8 cellular contexts compared by ENCODE assay signal in genomic region chrX:151359931-151360871, GRCh38. TPM values are rescaled to one million over a fixed set of nuclear protein-coding genes. Genes with fewer than 3 reads are reported as not detected.
DNase-seq lines count a peak whose midpoint lies in the region; ATAC-seq and TF ChIP-seq lines count a peak whose summit lies in the region.

No MANE protein-coding gene starts in this region.

- H3F3A ChIP-seq in MM.1S (ENCODE audit: insufficient read depth, low read length): no peaks in the 10 kb centered on the region

- H3K9me3 ChIP-seq in DND-41 (ENCODE audit: insufficient read depth, low read length, severe bottlenecking): no peaks in the 10 kb centered on the region
- H3K9me3 ChIP-seq in MM.1S (replicated peaks; ENCODE audit: insufficient read depth, low read length): no peaks in the 10 kb centered on the region
- no peaks in the 10 kb centered on the region for H3K9me3 ChIP-seq in tibial artery

- intact Hi-C loops in tibial artery (cut with DNase I; ENCODE audit: low total_unique reads): no loop called here

- H3K9ac ChIP-seq in DND-41 (ENCODE audit: low read depth, low read length) (no peak overlapping the region), MM.1S (ENCODE audit: low read length) (no peak overlapping the region)

- H3K4me1 Mint-ChIP-seq in nephron: no peaks in the 10 kb centered on the region

- H3K4me1 ChIP-seq in DND-41 (ENCODE audit: insufficient read depth, low read length) (no peaks in the 10 kb centered on the region), MM.1S (ENCODE audit: low read length) (peaks cover 5% of the 10 kb centered on the region; the same call in 1 of the 2 replicates), tibial artery (peaks cover 0 to 4% (median 0%) of the 10 kb centered on the region in 4 donors)

- DNase-seq in DND-41: peak; percentile 4
- peak; percentile 39 for DNase-seq in MM.1S
- peak; percentile 13 to 22 for DNase-seq in activated CD4-positive, alpha-beta T cell treated with anti-CD3 and anti-CD28 coated beads, Interleukin-2, amount 50 U/mL, for 4 hours
- DNase-seq in epithelial cell of proximal tubule (ENCODE audit: low read depth): no peak
- no peak for DNase-seq in tibial artery
- no peak for DNase-seq in LoVo (ENCODE audit: low spot score)

- no peaks in the 10 kb centered on the region for H3K79me2 ChIP-seq in DND-41 (ENCODE audit: insufficient read depth, low read length)
- no peaks in the 10 kb centered on the region for H3K79me2 ChIP-seq in MM.1S (ENCODE audit: low read length)

- H3K9me3 Mint-ChIP-seq in nephron: peaks cover 8% of the 10 kb centered on the region

- no peaks in the 10 kb centered on the region for H3K27me3 ChIP-seq in DND-41 (ENCODE audit: insufficient read depth, low read length, poor library complexity)
- H3K27me3 ChIP-seq in MM.1S (replicated peaks; ENCODE audit: insufficient read depth, low read length): no peaks in the 10 kb centered on the region
- no peaks in the 10 kb centered on the region for H3K27me3 ChIP-seq in tibial artery

- ATAC-seq in DND-41 (ENCODE audit: insufficient read depth, low read depth): 0 out of 3 replicates have a peak, but pooled peaks have one; percentile 45
- ATAC-seq in GM21515 (IDR thresholded peaks at IDR 0.05; ENCODE audit: unreplicated experiment): peak; percentile 68

- H3K36me3 ChIP-seq in DND-41 (ENCODE audit: insufficient read depth, low read length) (no peaks in the 10 kb centered on the region), MM.1S (replicated peaks; ENCODE audit: insufficient read depth, low read length) (no peaks in the 10 kb centered on the region), tibial artery (no peaks in the 10 kb centered on the region)

- H2AFZ ChIP-seq in DND-41 (ENCODE audit: low read depth, low read length) (no peak overlapping the region), MM.1S (ENCODE audit: low read length) (peak overlapping the region; percentile 62)

- TF ChIP-seq CTCF in DND-41 (IDR thresholded peaks at IDR 0.05; ENCODE audit: borderline replicate concordance, extremely low read depth, low read length, poor library complexity, severe bottlenecking): peak; percentile 59
- peak; percentile 69 for TF ChIP-seq CTCF in MM.1S (IDR thresholded peaks at IDR 0.05; ENCODE audit: low read length)
- peak; percentile 69 for TF ChIP-seq CTCF in epithelial cell of proximal tubule (conservative IDR thresholded peaks at IDR 0.05; ENCODE audit: low read depth, low read length)
- peak; percentile 46 to 54 (median 47) for TF ChIP-seq CTCF in nephron (IDR thresholded peaks at IDR 0.05; ENCODE audit: unreplicated experiment in 3 of 3)
- TF ChIP-seq CTCF in tibial artery (IDR thresholded peaks at IDR 0.05): peak in 1 of 2 experiments; percentile 44

- H3K4me3 ChIP-seq in DND-41 (ENCODE audit: low read depth in 1 of 2, low read length in 2 of 2) (no peak overlapping the region), MM.1S (ENCODE audit: low read length) (peak overlapping the region; percentile 47; the same call in 1 of the 2 replicates), epithelial cell of proximal tubule (ENCODE audit: low read depth, low read length) (no peak overlapping the region), tibial artery (no peak overlapping the region)

- no peaks in the 10 kb centered on the region for H4K20me1 ChIP-seq in DND-41 (ENCODE audit: insufficient read depth, low read length)
- no peaks in the 10 kb centered on the region for H4K20me1 ChIP-seq in MM.1S (ENCODE audit: insufficient read depth, low read length)

- H3K27ac ChIP-seq in DND-41 (ENCODE audit: low read length) (no peak overlapping the region), MM.1S (ENCODE audit: low read length) (no peak overlapping the region), tibial artery (no peak overlapping the region)

- H3K27ac Mint-ChIP-seq in nephron: no peak overlapping the region

- H3K4me2 ChIP-seq in DND-41 (ENCODE audit: insufficient read depth, low read length) (no peak overlapping the region), MM.1S (ENCODE audit: low read depth, low read length) (peak overlapping the region; percentile 58; the same call in 1 of the 2 replicates)

- peak overlapping the region in 1 of 3 experiments; percentile 59 for H3K4me3 Mint-ChIP-seq in nephron

- no peaks in the 10 kb centered on the region for H3K9me2 ChIP-seq in MM.1S (replicated peaks; ENCODE audit: insufficient read depth, low read length)

- peaks cover 21% of the 10 kb centered on the region for H3K27me3 Mint-ChIP-seq in nephron (ENCODE audit: low read depth)

- H3K36me3 Mint-ChIP-seq in nephron (ENCODE audit: low read depth): no peaks in the 10 kb centered on the region

RNA-seq across cellular contexts. Expression of gene VMA21, which starts 36.8 kb away (rescaled TPM):
- total RNA-seq in epithelial cell of proximal tubule: 27.0 and 43.6 TPM in 2 replicates

Comparison
In these comparisons a context has a peak if more than half of its experiments do, and no peak if none do; other contexts are left out.
1. DNase-seq: peak in DND-41 (single experiment), MM.1S (single experiment) and activated CD4-positive, alpha-beta T cell treated with anti-CD3 and anti-CD28 coated beads, Interleukin-2, amount 50 U/mL, for 4 hours (2 of 2); none in epithelial cell of proximal tubule (single experiment), tibial artery (0 of 2) and LoVo (single experiment).